Comparison of ENCODE assay signal across 2 cellular contexts in the genomic region with DNA sequence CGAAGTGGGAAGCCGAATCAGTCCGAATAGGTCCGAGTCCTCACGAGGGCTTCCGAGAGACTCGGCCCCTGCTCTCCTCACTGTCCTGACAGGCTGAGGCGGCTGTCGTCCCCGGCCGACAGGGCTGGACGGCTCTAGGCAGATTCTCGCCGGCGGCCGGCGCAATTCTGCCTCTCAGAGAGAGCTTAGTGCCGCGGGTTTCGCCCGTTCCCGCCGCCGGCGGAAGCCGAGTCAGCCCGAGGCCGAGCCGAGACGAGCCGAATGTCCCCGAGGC.
TF ChIP-seq lines count a peak whose summit lies in the region.

No MANE protein-coding gene starts in this region.

TF ChIP-seq in A549, 52 proteins besides CTCF, POLR2A, EP300 and RAD21:
- TF ChIP-seq EHMT2 (IDR thresholded peaks at IDR 0.05; ENCODE audit: low read depth) (no peak), JUN (IDR thresholded peaks at IDR 0.05) (no peak), POLR2AphosphoS2 (conservative IDR thresholded peaks at IDR 0.05; ENCODE audit: low read length) (no peak), HOXB13 (CRISPR knock-in tag; IDR thresholded peaks at IDR 0.05; ENCODE audit: low read depth) (no peak), SREBF2 (IDR thresholded peaks at IDR 0.05) (no peak), JUNB (IDR thresholded peaks at IDR 0.05) (no peak), GATA3 (IDR thresholded peaks at IDR 0.05; ENCODE audit: borderline replicate concordance) (no peak), KDM1A (IDR thresholded peaks at IDR 0.05; ENCODE audit: low read depth) (no peak), NPAS2 (CRISPR knock-in tag; IDR thresholded peaks at IDR 0.05; ENCODE audit: borderline replicate concordance) (no peak), CBX2 (IDR thresholded peaks at IDR 0.05; ENCODE audit: borderline replicate concordance, low read depth) (no peak), HOXA7 (CRISPR knock-in tag; IDR thresholded peaks at IDR 0.05) (no peak), RARB (CRISPR knock-in tag; IDR thresholded peaks at IDR 0.05) (no peak), ZC3H11A (IDR thresholded peaks at IDR 0.05) (no peak), ESRRA (IDR thresholded peaks at IDR 0.05; ENCODE audit: borderline replicate concordance, low read length) (no peak), EHF (CRISPR knock-in tag; IDR thresholded peaks at IDR 0.05) (no peak), FOSL2 (IDR thresholded peaks at IDR 0.05) (no peak), FOSL2 (CRISPR knock-in tag; IDR thresholded peaks at IDR 0.05) (no peak)
- TF ChIP-seq, protein P1, sequence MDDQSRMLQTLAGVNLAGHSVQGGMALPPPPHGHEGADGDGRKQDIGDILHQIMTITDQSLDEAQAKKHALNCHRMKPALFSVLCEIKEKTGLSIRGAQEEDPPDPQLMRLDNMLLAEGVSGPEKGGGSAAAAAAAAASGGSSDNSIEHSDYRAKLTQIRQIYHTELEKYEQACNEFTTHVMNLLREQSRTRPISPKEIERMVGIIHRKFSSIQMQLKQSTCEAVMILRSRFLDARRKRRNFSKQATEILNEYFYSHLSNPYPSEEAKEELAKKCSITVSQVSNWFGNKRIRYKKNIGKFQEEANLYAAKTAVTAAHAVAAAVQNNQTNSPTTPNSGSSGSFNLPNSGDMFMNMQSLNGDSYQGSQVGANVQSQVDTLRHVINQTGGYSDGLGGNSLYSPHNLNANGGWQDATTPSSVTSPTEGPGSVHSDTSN (IDR thresholded peaks at IDR 0.05), result no peak
- TF ChIP-seq, protein P2, sequence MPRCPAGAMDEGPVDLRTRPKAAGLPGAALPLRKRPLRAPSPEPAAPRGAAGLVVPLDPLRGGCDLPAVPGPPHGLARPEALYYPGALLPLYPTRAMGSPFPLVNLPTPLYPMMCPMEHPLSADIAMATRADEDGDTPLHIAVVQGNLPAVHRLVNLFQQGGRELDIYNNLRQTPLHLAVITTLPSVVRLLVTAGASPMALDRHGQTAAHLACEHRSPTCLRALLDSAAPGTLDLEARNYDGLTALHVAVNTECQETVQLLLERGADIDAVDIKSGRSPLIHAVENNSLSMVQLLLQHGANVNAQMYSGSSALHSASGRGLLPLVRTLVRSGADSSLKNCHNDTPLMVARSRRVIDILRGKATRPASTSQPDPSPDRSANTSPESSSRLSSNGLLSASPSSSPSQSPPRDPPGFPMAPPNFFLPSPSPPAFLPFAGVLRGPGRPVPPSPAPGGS (IDR thresholded peaks at IDR 0.05), result no peak
- TF ChIP-seq, protein P3, sequence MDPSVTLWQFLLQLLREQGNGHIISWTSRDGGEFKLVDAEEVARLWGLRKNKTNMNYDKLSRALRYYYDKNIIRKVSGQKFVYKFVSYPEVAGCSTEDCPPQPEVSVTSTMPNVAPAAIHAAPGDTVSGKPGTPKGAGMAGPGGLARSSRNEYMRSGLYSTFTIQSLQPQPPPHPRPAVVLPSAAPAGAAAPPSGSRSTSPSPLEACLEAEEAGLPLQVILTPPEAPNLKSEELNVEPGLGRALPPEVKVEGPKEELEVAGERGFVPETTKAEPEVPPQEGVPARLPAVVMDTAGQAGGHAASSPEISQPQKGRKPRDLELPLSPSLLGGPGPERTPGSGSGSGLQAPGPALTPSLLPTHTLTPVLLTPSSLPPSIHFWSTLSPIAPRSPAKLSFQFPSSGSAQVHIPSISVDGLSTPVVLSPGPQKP (IDR thresholded peaks at IDR 0.05; ENCODE audit: low read depth, low read length), result no peak

TF ChIP-seq in IMR-90, 13 proteins besides CTCF, POLR2A, EP300 and RAD21:
- TF ChIP-seq FOS (IDR thresholded peaks at IDR 0.05; ENCODE audit: low read depth, low read length) (no peak), RCOR1 (IDR thresholded peaks at IDR 0.05; ENCODE audit: insufficient replicate concordance, low read length) (no peak), MXI1 (IDR thresholded peaks at IDR 0.05; ENCODE audit: borderline replicate concordance, low read depth, low read length) (no peak), CEBPB (IDR thresholded peaks at IDR 0.05; ENCODE audit: low read depth, low read length) (no peak), MAZ (IDR thresholded peaks at IDR 0.05; ENCODE audit: borderline replicate concordance, low read depth, low read length) (no peak), NFE2L2 (IDR thresholded peaks at IDR 0.05; ENCODE audit: low read depth, low read length) (no peak), MAFK (IDR thresholded peaks at IDR 0.05; ENCODE audit: low read depth, low read length) (no peak), CHD1 (IDR thresholded peaks at IDR 0.05; ENCODE audit: low read depth, low read length) (no peak), SMC3 (IDR thresholded peaks at IDR 0.05; ENCODE audit: low read depth, low read length) (no peak)
- TF ChIP-seq, protein P4, sequence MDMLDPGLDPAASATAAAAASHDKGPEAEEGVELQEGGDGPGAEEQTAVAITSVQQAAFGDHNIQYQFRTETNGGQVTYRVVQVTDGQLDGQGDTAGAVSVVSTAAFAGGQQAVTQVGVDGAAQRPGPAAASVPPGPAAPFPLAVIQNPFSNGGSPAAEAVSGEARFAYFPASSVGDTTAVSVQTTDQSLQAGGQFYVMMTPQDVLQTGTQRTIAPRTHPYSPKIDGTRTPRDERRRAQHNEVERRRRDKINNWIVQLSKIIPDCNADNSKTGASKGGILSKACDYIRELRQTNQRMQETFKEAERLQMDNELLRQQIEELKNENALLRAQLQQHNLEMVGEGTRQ (IDR thresholded peaks at IDR 0.05; ENCODE audit: low read depth, low read length), result no peak
TF ChIP-seq in IMR-90: peak in this region for 0.
